Comparison of ENCODE assay signal across 1 cellular context in the genomic region with DNA sequence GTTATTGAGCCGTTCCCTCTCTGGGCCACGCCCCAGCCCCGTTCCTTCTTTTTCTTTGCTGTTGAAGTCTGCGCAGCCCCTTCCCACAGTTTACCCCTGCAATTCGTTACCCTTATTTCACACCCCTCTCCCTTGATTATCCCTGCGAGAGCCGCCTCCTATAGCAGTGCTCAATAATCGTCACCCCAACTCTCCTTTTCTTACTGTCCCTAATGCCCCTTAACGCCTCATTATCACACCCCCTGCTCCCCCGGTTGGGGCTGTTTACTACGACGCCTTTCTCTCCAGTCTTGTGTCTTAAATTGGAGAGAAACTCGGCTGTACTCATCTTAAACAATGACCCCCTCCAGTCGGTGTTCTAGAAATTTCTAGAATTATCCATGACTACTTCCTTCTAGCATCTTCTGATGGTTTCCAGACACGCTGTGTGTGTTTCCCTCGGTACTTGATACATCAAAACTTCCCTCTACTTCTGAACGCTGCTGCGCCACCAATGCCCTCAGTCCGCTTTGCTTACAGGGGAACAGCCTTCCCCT.
TF ChIP-seq lines count a peak whose summit lies in the region.

No MANE protein-coding gene starts in this region.

TF ChIP-seq in HEK293, 187 proteins besides CTCF, POLR2A, EP300 and RAD21 (continued from another document):
- TF ChIP-seq ZNF146 (tag by site-specific recombination; IDR thresholded peaks at IDR 0.05) (0 out of 2 replicates have a peak, but pooled peaks have one; percentile 2), ZBTB21 (tag by site-specific recombination; IDR thresholded peaks at IDR 0.05) (0 out of 2 replicates have a peak, but pooled peaks have one; percentile 36), ZFHX2 (tag by site-specific recombination; conservative IDR thresholded peaks at IDR 0.05) (no peak; the same call in 1 of the 2 replicates), ZBTB7A (tag by site-specific recombination; IDR thresholded peaks at IDR 0.05; ENCODE audit: low read depth) (peak; percentile 78), TRIM28 (IDR thresholded peaks at IDR 0.05; ENCODE audit: borderline replicate concordance, low read length) (no peak), REPIN1 (tag by site-specific recombination; IDR thresholded peaks at IDR 0.05; ENCODE audit: low read depth) (no peak), ZNF629 (tag by site-specific recombination; IDR thresholded peaks at IDR 0.05) (no peak), ZNF600 (tag by site-specific recombination; IDR thresholded peaks at IDR 0.05) (no peak), ZNF626 (tag by site-specific recombination; IDR thresholded peaks at IDR 0.05) (no peak), IKZF3 (tag by site-specific recombination; IDR thresholded peaks at IDR 0.05) (no peak), SP3 (tag by site-specific recombination; IDR thresholded peaks at IDR 0.05) (0 out of 2 replicates have a peak, but pooled peaks have one; percentile 7), ZNF660 (tag by site-specific recombination; IDR thresholded peaks at IDR 0.05) (no peak), ZNF140 (tag by site-specific recombination; IDR thresholded peaks at IDR 0.05) (no peak), MZF1 (tag by site-specific recombination; IDR thresholded peaks at IDR 0.05; ENCODE audit: borderline replicate concordance) (no peak), KLF7 (tag by site-specific recombination; IDR thresholded peaks at IDR 0.05; ENCODE audit: borderline replicate concordance) (peak; percentile 31; the same call in 1 of the 2 replicates), ZBTB8A (tag by site-specific recombination; IDR thresholded peaks at IDR 0.05) (peak; percentile 77), ZBTB48 (tag by site-specific recombination; IDR thresholded peaks at IDR 0.05) (peak; percentile 97), GLI4 (tag by site-specific recombination; IDR thresholded peaks at IDR 0.05) (0 out of 2 replicates have a peak, but pooled peaks have one; percentile 73), ZIC2 (tag by site-specific recombination; IDR thresholded peaks at IDR 0.05) (no peak), KLF9 (tag by site-specific recombination; IDR thresholded peaks at IDR 0.05; ENCODE audit: low read depth) (peak; percentile 74), YY2 (tag by site-specific recombination; IDR thresholded peaks at IDR 0.05) (0 out of 2 replicates have a peak, but pooled peaks have one; percentile 10), ZSCAN30 (tag by site-specific recombination; IDR thresholded peaks at IDR 0.05) (no peak)
- TF ChIP-seq, protein P1, sequence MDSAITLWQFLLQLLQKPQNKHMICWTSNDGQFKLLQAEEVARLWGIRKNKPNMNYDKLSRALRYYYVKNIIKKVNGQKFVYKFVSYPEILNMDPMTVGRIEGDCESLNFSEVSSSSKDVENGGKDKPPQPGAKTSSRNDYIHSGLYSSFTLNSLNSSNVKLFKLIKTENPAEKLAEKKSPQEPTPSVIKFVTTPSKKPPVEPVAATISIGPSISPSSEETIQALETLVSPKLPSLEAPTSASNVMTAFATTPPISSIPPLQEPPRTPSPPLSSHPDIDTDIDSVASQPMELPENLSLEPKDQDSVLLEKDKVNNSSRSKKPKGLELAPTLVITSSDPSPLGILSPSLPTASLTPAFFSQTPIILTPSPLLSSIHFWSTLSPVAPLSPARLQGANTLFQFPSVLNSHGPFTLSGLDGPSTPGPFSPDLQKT (IDR thresholded peaks at IDR 0.05; ENCODE audit: borderline replicate concordance, low read depth, low read length) = no peak
